Comparison of ENCODE assay signal across 1 cellular context in genomic region chr17:41738077-41738800, GRCh38.
TF ChIP-seq lines count a peak whose summit lies in the region.

No MANE protein-coding gene starts in this region.

TF ChIP-seq in K562, 482 proteins besides CTCF, POLR2A, EP300 and RAD21 (continued from another document and continues in another):
- TF ChIP-seq USF1 (CRISPR knock-in tag; IDR thresholded peaks at IDR 0.05) (peak; percentile 72), AFF4 (CRISPR knock-in tag; IDR thresholded peaks at IDR 0.05) (no peak), MAFK (IDR thresholded peaks at IDR 0.05; ENCODE audit: low read length) (no peak), NCOA4 (IDR thresholded peaks at IDR 0.05; ENCODE audit: partially characterized antibody) (no peak), HMBOX1 (IDR thresholded peaks at IDR 0.05) (no peak), NCOA2 (IDR thresholded peaks at IDR 0.05; ENCODE audit: partially characterized antibody in 2 of 2) (no peak), ZNF639 (CRISPR knock-in tag; conservative IDR thresholded peaks at IDR 0.05 in 1 of 2, IDR thresholded peaks at IDR 0.05 in 1 of 2) (peak in 1 of 2 experiments; percentile 76; a peak in 1 of 4 replicates), ZNF232 (CRISPR knock-in tag; IDR thresholded peaks at IDR 0.05) (no peak), TSC22D4 (tag; IDR thresholded peaks at IDR 0.05) (no peak), TCF7 (IDR thresholded peaks at IDR 0.05; ENCODE audit: borderline replicate concordance) (no peak), CEBPG (CRISPR knock-in tag; IDR thresholded peaks at IDR 0.05) (no peak), CEBPG (tag; conservative IDR thresholded peaks at IDR 0.05 in 1 of 2, IDR thresholded peaks at IDR 0.05 in 1 of 2) (no peak), TRIM28 (IDR thresholded peaks at IDR 0.05) (no peak), PTBP1 (IDR thresholded peaks at IDR 0.05; ENCODE audit: low read depth, low read length) (no peak), ZNF140 (CRISPR knock-in tag; IDR thresholded peaks at IDR 0.05) (0 out of 2 replicates have a peak, but pooled peaks have one; percentile 25), ZNF449 (CRISPR knock-in tag; IDR thresholded peaks at IDR 0.05) (peak; percentile 65; the same call in 1 of the 2 replicates), LCOR (CRISPR knock-in tag; IDR thresholded peaks at IDR 0.05) (no peak), MBD1 (CRISPR knock-in tag; IDR thresholded peaks at IDR 0.05) (no peak), RCOR1 (IDR thresholded peaks at IDR 0.05; ENCODE audit: borderline replicate concordance in 1 of 2, low read depth in 2 of 2, low read length in 2 of 2) (0 out of 4 replicates have a peak, but pooled peaks of 1 of the 2 experiments have one; percentile 15), FOXJ3 (CRISPR knock-in tag; IDR thresholded peaks at IDR 0.05) (no peak), GTF2A2 (tag; IDR thresholded peaks at IDR 0.05) (no peak), ZNF316 (IDR thresholded peaks at IDR 0.05) (no peak), MTA2 (IDR thresholded peaks at IDR 0.05; ENCODE audit: low read depth) (no peak), PRDM10 (IDR thresholded peaks at IDR 0.05; ENCODE audit: partially characterized antibody) (no peak), ZBTB33 (CRISPR knock-in tag; IDR thresholded peaks at IDR 0.05) (no peak), CEBPZ (IDR thresholded peaks at IDR 0.05; ENCODE audit: borderline replicate concordance, low read depth, low read length) (no peak), SMARCB1 (IDR thresholded peaks at IDR 0.05; ENCODE audit: insufficient read length, low read depth) (no peak), ZBTB11 (CRISPR knock-in tag; IDR thresholded peaks at IDR 0.05) (no peak), ZNF3 (CRISPR knock-in tag; IDR thresholded peaks at IDR 0.05) (no peak), PTTG1 (tag; IDR thresholded peaks at IDR 0.05; ENCODE audit: low read depth) (no peak; the same call in none of the 2 replicates), BRD9 (IDR thresholded peaks at IDR 0.05; ENCODE audit: low read depth, partially characterized antibody) (peak; percentile 85), RBBP5 (IDR thresholded peaks at IDR 0.05; ENCODE audit: borderline replicate concordance, insufficient read depth, low read length, poor library complexity, severe bottlenecking) (no peak), ESRRB (CRISPR knock-in tag; IDR thresholded peaks at IDR 0.05; ENCODE audit: borderline replicate concordance) (no peak), ZNF124 (CRISPR knock-in tag; IDR thresholded peaks at IDR 0.05) (no peak)
